ENCODE assay signal across 17 cellular contexts in genomic region chr18:24629926-24630325, GRCh38.
DNase-seq lines count a peak whose midpoint lies in the region; ATAC-seq and TF ChIP-seq lines count a peak whose summit lies in the region.
"Had no signal": no experiment of that assay in that cellular context is flagged by ENCODE, and none has a peak within 500 bp of the region (broad histone marks: within the 10 kb centered on the region; RNA-seq: fewer than 3 reads in every experiment).

No MANE protein-coding gene starts in this region.

- intact Hi-C loops in activated CD4-positive, alpha-beta T cell treated with anti-CD3 and anti-CD28 coated beads, Interleukin-2, amount 10 ng/mL, durations not matched to agents 24 days and 14 days (cut with micrococcal nuclease) = no loop called here

- 60 to 94% methylated on average over 2 of the region's 3 CpGs for WGBS in gastroesophageal sphincter (ENCODE audit: low coverage in 1 of 2), 2 donors

- H3K27me3 ChIP-seq in gastroesophageal sphincter = peaks cover 5% of the 10 kb centered on the region
- H3K27me3 ChIP-seq: BLaER1 treated with 17β-estradiol and CSF1 and Interleukin-3, amounts not matched to agents 10 nM and 100 nM had no signal

- in situ Hi-C loops in G401 (cut with HindIII; ENCODE audit: low sequenced_read_pairs) = no loop called here

- no peak overlapping the region for H3K4me3 Mint-ChIP-seq in activated CD4-positive, alpha-beta T cell treated with anti-CD3 and anti-CD28 coated beads, Interleukin-2, amount 10 ng/mL, durations not matched to agents 24 days and 14 days
- no peak overlapping the region for H3K4me3 Mint-ChIP-seq in brain
- H3K4me3 Mint-ChIP-seq: B cell; CD8-positive, alpha-beta T cell; H9 had no signal

- no peak for ATAC-seq in gastroesophageal sphincter
- ATAC-seq: CD8-positive, alpha-beta T cell; HepG2 had no signal

- no peaks in the 10 kb centered on the region for H3K9me3 Mint-ChIP-seq in activated CD4-positive, alpha-beta T cell treated with anti-CD3 and anti-CD28 coated beads, Interleukin-2, amount 10 ng/mL, durations not matched to agents 24 days and 14 days
- peaks cover 0 to 4% (median 0%) of the 10 kb centered on the region in 5 experiments for H3K9me3 Mint-ChIP-seq in brain
- H3K9me3 Mint-ChIP-seq: CD8-positive, alpha-beta T cell; H9 had no signal

- no peaks in the 10 kb centered on the region for H3K4me1 ChIP-seq in gastroesophageal sphincter

- no peak for TF ChIP-seq EP300 in gastroesophageal sphincter (IDR thresholded peaks at IDR 0.05)

- no peaks in the 10 kb centered on the region for H3K36me3 Mint-ChIP-seq in activated CD4-positive, alpha-beta T cell treated with anti-CD3 and anti-CD28 coated beads, Interleukin-2, amount 10 ng/mL, durations not matched to agents 24 days and 14 days (ENCODE audit: low read depth)
- H3K36me3 Mint-ChIP-seq in brain = no peaks in the 10 kb centered on the region
- H3K36me3 Mint-ChIP-seq: CD8-positive, alpha-beta T cell had no signal

- TF ChIP-seq POLR2A in gastroesophageal sphincter (IDR thresholded peaks at IDR 0.05) = no peak

- H3K4me3 ChIP-seq in gastroesophageal sphincter = no peak overlapping the region
- H3K4me3 ChIP-seq: BLaER1 treated with 17β-estradiol and CSF1 and Interleukin-3, amounts not matched to agents 10 nM and 100 nM had no signal

- H3K4me1 Mint-ChIP-seq in activated CD4-positive, alpha-beta T cell treated with anti-CD3 and anti-CD28 coated beads, Interleukin-2, amount 10 ng/mL, durations not matched to agents 24 days and 14 days = no peaks in the 10 kb centered on the region
- peaks cover 44% of the 10 kb centered on the region for H3K4me1 Mint-ChIP-seq in brain
- H3K4me1 Mint-ChIP-seq: B cell had no signal

- TF ChIP-seq CTCF in brain (conservative IDR thresholded peaks at IDR 0.05) = no peak
- no peak for TF ChIP-seq CTCF in gastroesophageal sphincter (IDR thresholded peaks at IDR 0.05)

- H3K27ac Mint-ChIP-seq in activated CD4-positive, alpha-beta T cell treated with anti-CD3 and anti-CD28 coated beads, Interleukin-2, amount 10 ng/mL, durations not matched to agents 24 days and 14 days = no peak overlapping the region
- H3K27ac Mint-ChIP-seq in brain = peak overlapping the region in 3 of 5 experiments; percentile 9 to 52 (median 51)
- H3K27ac Mint-ChIP-seq: B cell; CD8-positive, alpha-beta T cell; H9 had no signal

- no peaks in the 10 kb centered on the region for H3K9me3 ChIP-seq in gastroesophageal sphincter
- H3K9me3 ChIP-seq: BLaER1 treated with 17β-estradiol and CSF1 and Interleukin-3, amounts not matched to agents 10 nM and 100 nM had no signal

- DNase-seq in activated CD4-positive, alpha-beta T cell treated with anti-CD3 and anti-CD28 coated beads, Interleukin-2, amount 10 ng/mL, durations not matched to agents 24 days and 14 days = peak; percentile 18
- DNase-seq in activated CD4-positive, alpha-beta T cell treated with anti-CD3 and anti-CD28 coated beads, Interleukin-2, amount 50 U/mL, for 4 hours = no peak
- DNase-seq in G401 (ENCODE audit: low spot score) (peak; percentile 61), left kidney (ENCODE audit: low read depth, low spot score) (peak; percentile 58), NCI-H226 (no peak)
- DNase-seq: Calu3; CD8-positive, alpha-beta T cell; DMS 273 treated with DMSO at 0.1 percent for 48 hours; DMS53; DND-41; EL; H9 had no signal

- H3K27ac ChIP-seq in gastroesophageal sphincter = no peak overlapping the region
- H3K27ac ChIP-seq: BLaER1 treated with 17β-estradiol and CSF1 and Interleukin-3, amounts not matched to agents 10 nM and 100 nM had no signal

- H3K27me3 Mint-ChIP-seq in activated CD4-positive, alpha-beta T cell treated with anti-CD3 and anti-CD28 coated beads, Interleukin-2, amount 10 ng/mL, durations not matched to agents 24 days and 14 days = no peaks in the 10 kb centered on the region
- H3K27me3 Mint-ChIP-seq in brain = peaks cover 4% of the 10 kb centered on the region

- H3K36me3 ChIP-seq in gastroesophageal sphincter = no peaks in the 10 kb centered on the region
- H3K36me3 ChIP-seq: BLaER1 treated with 17β-estradiol and CSF1 and Interleukin-3, amounts not matched to agents 10 nM and 100 nM had no signal

Comparison
In these comparisons a context has a peak if more than half of its experiments do, and no peak if none do; other contexts are left out.
1. DNase-seq: peak in activated CD4-positive, alpha-beta T cell treated with anti-CD3 and anti-CD28 coated beads, Interleukin-2, amount 10 ng/mL, durations not matched to agents 24 days and 14 days (single experiment), G401 (single experiment) and left kidney (single experiment); none in activated CD4-positive, alpha-beta T cell treated with anti-CD3 and anti-CD28 coated beads, Interleukin-2, amount 50 U/mL, for 4 hours (0 of 2) and NCI-H226 (single experiment).